Comparison of ENCODE assay signal across 18 cellular contexts in genomic region chr17:15892679-15893332, GRCh38. TPM values are rescaled to one million over a fixed set of nuclear protein-coding genes. Genes with fewer than 3 reads are reported as not detected.
A peak's percentile ranks its signal among the peaks of the same experiment; 100 is the strongest.
DNase-seq lines count a peak whose midpoint lies in the region; ATAC-seq, FAIRE-seq and TF ChIP-seq lines count a peak whose summit lies in the region.
"Had no signal": no experiment of that assay in that cellular context is flagged by ENCODE, and none has a peak within 500 bp of the region (broad histone marks: within the 10 kb centered on the region; RNA-seq: fewer than 3 reads in every experiment).

No MANE protein-coding gene starts in this region.

- H3K4me3 ChIP-seq in RWPE2 (ENCODE audit: severe bottlenecking) (no peak overlapping the region), fibroblast of the aortic adventitia (ENCODE audit: low read depth, low read length) (no peak overlapping the region)
- H3K4me3 ChIP-seq: uterus had no signal

- H3K27me3 Mint-ChIP-seq in osteocyte (ENCODE audit: unreplicated experiment), result no peaks in the 10 kb centered on the region

- peak overlapping the region; percentile 2 for H3K27ac ChIP-seq in RWPE2 (ENCODE audit: poor library complexity, severe bottlenecking)
- H3K27ac ChIP-seq: foreskin keratinocyte, uterus had no signal

- H3K4me3 Mint-ChIP-seq in osteocyte (ENCODE audit: unreplicated experiment), result no peak overlapping the region
- H3K4me3 Mint-ChIP-seq: activated T-cell treated with anti-CD3 and anti-CD28 coated beads, Interleukin-2, amount 50 U/mL, for 72 hours; CD4-positive, CD25-positive, alpha-beta regulatory T cell had no signal

- H3K27ac Mint-ChIP-seq in osteocyte (ENCODE audit: unreplicated experiment), result peak overlapping the region; percentile 74
- H3K27ac Mint-ChIP-seq: activated T-cell treated with anti-CD3 and anti-CD28 coated beads, Interleukin-2, amount 50 U/mL, for 72 hours had no signal

- no peak for FAIRE-seq in D721Med (lab: Jason Lieb, UNC)

- DNase-seq in DMS53 treated with DMSO at 0.1 percent for 48 hours (lab: John Stamatoyannopoulos, UW; ENCODE audit: unreplicated experiment) (peak; percentile 2), RWPE2 (ENCODE audit: low spot score) (no peak), fibroblast of the aortic adventitia (ENCODE audit: low read depth) (peak; percentile 74), osteocyte (ENCODE audit: extremely low spot score, unreplicated experiment) (no peak), NCI-H187 treated with DMSO at 0.1 percent for 48 hours (lab: John Stamatoyannopoulos, UW) (no peak), D721Med (ENCODE audit: insufficient read length, low spot score) (no peak), iPS-NIHi7 (ENCODE audit: extremely low spot score) (no peak), GDM1 (lab: John Stamatoyannopoulos, UW) (no peak)
- DNase-seq: activated T-cell treated with anti-CD3 and anti-CD28 coated beads, Interleukin-2, amount 50 U/mL, for 72 hours; amygdala; CD4-positive, CD25-positive, alpha-beta regulatory T cell; foreskin keratinocyte; GF-D8; NCI-H1436 treated with DMSO at 0.1 percent for 48 hours; stimulated activated naive CD4-positive, alpha-beta T cell; T1000; uterus had no signal

- H3K4me1 ChIP-seq in RWPE2 (ENCODE audit: insufficient read depth, poor library complexity, severe bottlenecking), result peaks cover 10% of the 10 kb centered on the region
- H3K4me1 ChIP-seq: foreskin keratinocyte, uterus had no signal

- H3K36me3 ChIP-seq in RWPE2 (ENCODE audit: low read depth), result no peaks in the 10 kb centered on the region
- H3K36me3 ChIP-seq: uterus had no signal

- H3K36me3 Mint-ChIP-seq in osteocyte (ENCODE audit: unreplicated experiment), result no peaks in the 10 kb centered on the region

- peaks cover 47% of the 10 kb centered on the region for H3K4me1 Mint-ChIP-seq in osteocyte (ENCODE audit: unreplicated experiment)

- peaks cover 5% of the 10 kb centered on the region for H3K9me3 Mint-ChIP-seq in osteocyte (ENCODE audit: unreplicated experiment)
- H3K9me3 Mint-ChIP-seq: CD4-positive, CD25-positive, alpha-beta regulatory T cell had no signal

- TF ChIP-seq CTCF in RWPE2 (IDR thresholded peaks at IDR 0.05; ENCODE audit: poor library complexity, severe bottlenecking), result no peak
- TF ChIP-seq CTCF in fibroblast of the aortic adventitia (IDR thresholded peaks at IDR 0.05; ENCODE audit: insufficient read depth, low read length), result no peak
- TF ChIP-seq CTCF in osteocyte (IDR thresholded peaks at IDR 0.05), result no peak
- no peak for TF ChIP-seq CTCF in D721Med (IDR thresholded peaks at IDR 0.05; ENCODE audit: insufficient read depth, missing control alignments)

- no peaks in the 10 kb centered on the region for H3K9me3 ChIP-seq in RWPE2 (ENCODE audit: severe bottlenecking)
- H3K9me3 ChIP-seq: uterus had no signal

- H3K27me3 ChIP-seq in RWPE2 (ENCODE audit: insufficient read depth, poor library complexity, severe bottlenecking), result no peaks in the 10 kb centered on the region
- H3K27me3 ChIP-seq: foreskin keratinocyte, uterus had no signal

- peak; percentile 59; the same call in 2 of the 3 replicates for ATAC-seq in RWPE2 (ENCODE audit: low read depth)
- ATAC-seq: activated T-cell treated with anti-CD3 and anti-CD28 coated beads, Interleukin-2, amount 50 U/mL, for 72 hours; foreskin keratinocyte; Right ventricle myocardium inferior had no signal

RNA-seq across cellular contexts. Expression of gene ADORA2B, which starts 52.1 kb away (rescaled TPM):
- total RNA-seq in fibroblast of the aortic adventitia (ENCODE audit: low replicate concordance) (0.90 and 19.3 TPM in 2 replicates), osteocyte (8.9 TPM in 2 replicates)
- total RNA-seq: CD4-positive, CD25-positive, alpha-beta regulatory T cell had no signal

Comparison
In these comparisons a context has a peak if more than half of its experiments do, and no peak if none do; other contexts are left out.
1. DNase-seq: peak in DMS53 treated with DMSO at 0.1 percent for 48 hours (single experiment) and fibroblast of the aortic adventitia (single experiment); none in RWPE2 (single experiment), osteocyte (single experiment), NCI-H187 treated with DMSO at 0.1 percent for 48 hours (single experiment), D721Med (single experiment), iPS-NIHi7 (single experiment) and GDM1 (single experiment).